8 cellular contexts compared by ENCODE assay signal in genomic region chr5:144169904-144170275, GRCh38. TPM values are rescaled to one million over a fixed set of nuclear protein-coding genes. Genes with fewer than 3 reads are reported as not detected.
DNase-seq lines count a peak whose midpoint lies in the region; ATAC-seq, FAIRE-seq and TF ChIP-seq lines count a peak whose summit lies in the region.

No MANE protein-coding gene starts in this region.

- peaks cover 35% of the 10 kb centered on the region for H3K4me1 Mint-ChIP-seq in activated naive CD8-positive, alpha-beta T cell treated with anti-CD3 and anti-CD28 coated beads, Interleukin-2, amount 10 ng/mL, durations not matched to agents 7 days and 5 days

- H3K36me3 Mint-ChIP-seq in activated naive CD8-positive, alpha-beta T cell treated with anti-CD3 and anti-CD28 coated beads, Interleukin-2, amount 10 ng/mL, durations not matched to agents 7 days and 5 days = peaks cover 13% of the 10 kb centered on the region

- POLR2A ChIA-PET in activated naive CD8-positive, alpha-beta T cell treated with anti-CD3 and anti-CD28 coated beads, Interleukin-2, amount 10 ng/mL, durations not matched to agents 7 days and 5 days (lab: Charles Lee) = interaction anchor here (1.0 to 2.5 kb wide), 4 partner anchors 11 to 1167 kb away, joined by 3 to 36 read pairs (median 7); partner anchors contain the start of gene NR3C1

- H3K36me3 ChIP-seq in heart left ventricle (peaks cover 0 to 45% (median 40%) of the 10 kb centered on the region in 9 donors), right lobe of liver (peaks cover 0 to 12% (median under 1%) of the 10 kb centered on the region in 4 donors), uterus (no peaks in the 10 kb centered on the region)

- H3K9me3 ChIP-seq in heart left ventricle (no peaks in the 10 kb centered on the region), right lobe of liver (no peaks in the 10 kb centered on the region), uterus (no peaks in the 10 kb centered on the region)

- TF ChIP-seq CTCF in heart left ventricle (IDR thresholded peaks at IDR 0.05) (no peak), right lobe of liver (IDR thresholded peaks at IDR 0.05) (no peak), uterus (IDR thresholded peaks at IDR 0.05) (no peak)

- H3K27ac Mint-ChIP-seq in activated naive CD8-positive, alpha-beta T cell treated with anti-CD3 and anti-CD28 coated beads, Interleukin-2, amount 10 ng/mL, durations not matched to agents 7 days and 5 days = peak overlapping the region; percentile 84

- DNase-seq in heart left ventricle (no peak), left ventricle myocardium superior (no peak), right lobe of liver (no peak), uterus (no peak), urothelium cell line (ENCODE audit: low spot score) (no peak)
- no peak for DNase-seq in activated naive CD8-positive, alpha-beta T cell treated with anti-CD3 and anti-CD28 coated beads, Interleukin-2, amount 10 ng/mL, durations not matched to agents 7 days and 5 days

- no peak for FAIRE-seq in urothelium cell line (lab: Jason Lieb, UNC)

- 1 to 3% (median 2%) methylated on average over 12 of the region's 12 CpGs for WGBS in heart left ventricle, 4 donors
- WGBS in right lobe of liver (ENCODE audit: insufficient coverage, low coverage, low lambda C conversion rate, missing lambda C conversion rate) = 3% methylated on average over 12 of the region's 12 CpGs

- no peaks in the 10 kb centered on the region for H3K9me3 Mint-ChIP-seq in activated naive CD8-positive, alpha-beta T cell treated with anti-CD3 and anti-CD28 coated beads, Interleukin-2, amount 10 ng/mL, durations not matched to agents 7 days and 5 days

- no peak for TF ChIP-seq POLR2A in heart left ventricle (IDR thresholded peaks at IDR 0.05)
- no peak for TF ChIP-seq POLR2A in right lobe of liver (IDR thresholded peaks at IDR 0.05)
- no peak for TF ChIP-seq POLR2A in uterus (IDR thresholded peaks at IDR 0.05)

- peaks cover 2% of the 10 kb centered on the region for H3K27me3 Mint-ChIP-seq in activated naive CD8-positive, alpha-beta T cell treated with anti-CD3 and anti-CD28 coated beads, Interleukin-2, amount 10 ng/mL, durations not matched to agents 7 days and 5 days

- peaks cover 0 to 33% (median 23%) of the 10 kb centered on the region in 12 donors for H3K4me1 ChIP-seq in heart left ventricle
- peaks cover 0 to 13% (median 5%) of the 10 kb centered on the region in 4 donors for H3K4me1 ChIP-seq in right lobe of liver
- H3K4me1 ChIP-seq in uterus = peaks cover 3 to 6% of the 10 kb centered on the region in 2 donors

- peak overlapping the region in 11 of 12 donors; percentile 67 to 87 (median 81) for H3K27ac ChIP-seq in heart left ventricle
- peak overlapping the region; percentile 59 to 71 (median 70) for H3K27ac ChIP-seq in right lobe of liver
- peak overlapping the region; percentile 78 to 79 for H3K27ac ChIP-seq in uterus

- peaks cover 0 to 3% (median 0%) of the 10 kb centered on the region in 9 donors for H3K27me3 ChIP-seq in heart left ventricle
- no peaks in the 10 kb centered on the region for H3K27me3 ChIP-seq in right lobe of liver
- no peaks in the 10 kb centered on the region for H3K27me3 ChIP-seq in uterus

- no peak for ATAC-seq in heart left ventricle
- ATAC-seq in left ventricle myocardium superior = no peak
- ATAC-seq in activated naive CD8-positive, alpha-beta T cell treated with anti-CD3 and anti-CD28 coated beads, Interleukin-2, amount 10 ng/mL, durations not matched to agents 7 days and 5 days (ENCODE audit: low read depth) = no peak
- ATAC-seq in right lobe of liver = peak in 1 of 4 donors; percentile 32
- no peak for ATAC-seq in GM21381 (IDR thresholded peaks at IDR 0.05; ENCODE audit: unreplicated experiment)
- ATAC-seq in HG03139 (IDR thresholded peaks at IDR 0.05; ENCODE audit: unreplicated experiment) = no peak

- H3K4me3 ChIP-seq in heart left ventricle (peak overlapping the region; percentile 56 to 95 (median 78)), right lobe of liver (peak overlapping the region; percentile 50 to 88 (median 83)), uterus (peak overlapping the region; percentile 88 to 90)

- intact Hi-C loops in heart left ventricle (cut with DNase I) (no loop called here), left ventricle myocardium superior (cut with micrococcal nuclease) (no loop called here), right lobe of liver (cut with DNase I) (no loop called here), uterus (cut with DNase I; ENCODE audit: low total_unique reads) (no loop called here)

- peak overlapping the region; percentile 90 for H3K4me3 Mint-ChIP-seq in activated naive CD8-positive, alpha-beta T cell treated with anti-CD3 and anti-CD28 coated beads, Interleukin-2, amount 10 ng/mL, durations not matched to agents 7 days and 5 days

RNA-seq across cellular contexts. Expression of gene YIPF5, which starts 0.6 kb away (rescaled TPM):
- total RNA-seq in heart left ventricle (10 to 100 TPM; 18.2 to 43.9 (median 31.0) TPM), left ventricle myocardium superior (26.6 TPM), right lobe of liver (10 to 100 TPM; 21.6 to 28.1 (median 23.7) TPM), uterus (100 to 1,000 TPM in 2 of 4 donors, 10 to 100 TPM in 2; 33.5 to 164 (median 86.3) TPM)
- polyA plus RNA-seq in heart left ventricle = 10 to 100 TPM in 1 of 2 donors, 1 to 10 TPM in 1; 4.1 to 24.9 TPM
- total RNA-seq in activated naive CD8-positive, alpha-beta T cell treated with anti-CD3 and anti-CD28 coated beads, Interleukin-2, amount 10 ng/mL, durations not matched to agents 7 days and 5 days = 10 to 100 TPM; 36.6 to 40.5 TPM

RNA-seq across cellular contexts. Expression of gene KCTD16, which starts 0.8 kb away (rescaled TPM):
- total RNA-seq in heart left ventricle (under 1 TPM in 8 of 9 donors, not detected in 1; 0.02 to 0.32 (median 0.12) TPM), left ventricle myocardium superior (not detected), right lobe of liver (under 1 TPM in 3 of 6 experiments, not detected in 3; under 0.01 to 0.02 (median 0.02) TPM), uterus (1 to 10 TPM in 1 of 4 donors, under 1 TPM in 2, not detected in 1; 0.12 to 2.4 (median 0.26) TPM)
- polyA plus RNA-seq in heart left ventricle = not detected
- under 1 TPM; 0.17 to 0.22 TPM for total RNA-seq in activated naive CD8-positive, alpha-beta T cell treated with anti-CD3 and anti-CD28 coated beads, Interleukin-2, amount 10 ng/mL, durations not matched to agents 7 days and 5 days
